Comparison of ENCODE assay signal across 9 cellular contexts in the genomic region with DNA sequence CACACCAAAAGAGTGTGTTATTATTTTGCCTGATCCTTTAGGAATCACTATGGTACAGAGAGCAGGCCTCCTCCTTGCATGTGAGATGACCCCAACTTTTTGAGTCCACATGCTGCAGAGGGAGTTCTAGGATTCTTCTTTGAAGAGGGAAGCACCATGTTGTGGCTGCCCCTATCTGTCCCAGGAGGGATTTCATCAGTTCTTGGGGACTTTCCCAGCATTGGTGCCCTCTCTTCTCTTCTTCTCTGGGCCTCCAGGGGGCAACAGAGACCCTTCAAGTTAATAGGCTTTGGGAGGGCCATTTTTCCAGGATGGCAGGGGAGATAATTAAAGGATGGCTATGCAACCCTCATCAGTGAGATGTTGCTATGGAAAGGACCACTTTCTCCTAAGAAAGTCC. TPM values are rescaled to one million over a fixed set of nuclear protein-coding genes. Genes with fewer than 3 reads are reported as not detected.
DNase-seq lines count a peak whose midpoint lies in the region; ATAC-seq and TF ChIP-seq lines count a peak whose summit lies in the region.
"Had no signal": no experiment of that assay in that cellular context is flagged by ENCODE, and none has a peak within 500 bp of the region (broad histone marks: within the 10 kb centered on the region; RNA-seq: fewer than 3 reads in every experiment).

No MANE protein-coding gene starts in this region.

- no peak for TF ChIP-seq POLR2A in adrenal gland (IDR thresholded peaks at IDR 0.05)

- H3K27me3 ChIP-seq in H7 (ENCODE audit: control insufficient read depth, insufficient read depth, low read length) (no peaks in the 10 kb centered on the region), MG63 (no peaks in the 10 kb centered on the region), upper lobe of right lung (no peaks in the 10 kb centered on the region), adrenal gland (no peaks in the 10 kb centered on the region), dorsolateral prefrontal cortex (peaks cover 0 to 20% (median 0%) of the 10 kb centered on the region in 45 donors)

- peak; percentile 62 for ATAC-seq in upper lobe of right lung

- H3K9me3 ChIP-seq in MG63, result no peaks in the 10 kb centered on the region
- H3K9me3 ChIP-seq in upper lobe of right lung, result no peaks in the 10 kb centered on the region
- no peaks in the 10 kb centered on the region for H3K9me3 ChIP-seq in adrenal gland (replicated peaks in 1 of 3)

- no peaks in the 10 kb centered on the region for H3K4me1 ChIP-seq in upper lobe of right lung
- H3K4me1 ChIP-seq in adrenal gland (replicated peaks in 1 of 2), result no peaks in the 10 kb centered on the region

- H3K4me3 ChIP-seq in H7 (ENCODE audit: insufficient read depth, low read depth, low read length), result no peak overlapping the region
- no peak overlapping the region for H3K4me3 ChIP-seq in MG63
- no peak overlapping the region for H3K4me3 ChIP-seq in upper lobe of right lung
- H3K4me3 ChIP-seq in adrenal gland, result no peak overlapping the region
- H3K4me3 ChIP-seq in dorsolateral prefrontal cortex, result no peak overlapping the region

- TF ChIP-seq CTCF in GM10266 (IDR thresholded peaks at IDR 0.05; ENCODE audit: control insufficient read depth, insufficient read depth, low read depth, missing control alignments) (peak; percentile 43), upper lobe of right lung (IDR thresholded peaks at IDR 0.05) (peak; percentile 42), adrenal gland (IDR thresholded peaks at IDR 0.05) (no peak), dorsolateral prefrontal cortex (IDR thresholded peaks at IDR 0.05 in 54 of 56, conservative IDR thresholded peaks at IDR 0.05 in 2 of 56; ENCODE audit: low read depth in 1 of 56, partially characterized antibody in 56 of 56) (no peak)

- H3K27ac ChIP-seq in upper lobe of right lung (no peak overlapping the region), adrenal gland (no peak overlapping the region), dorsolateral prefrontal cortex (no peak overlapping the region)

- intact Hi-C loops in upper lobe of right lung (cut with DNase I), result no loop called here
- intact Hi-C loops in adrenal gland (cut with DNase I), result no loop called here
- intact Hi-C loops in dorsolateral prefrontal cortex (cut with DNase I), result no loop called here

- H3K36me3 ChIP-seq in H7 (replicated peaks; ENCODE audit: control insufficient read depth, insufficient read depth, low read length) (no peaks in the 10 kb centered on the region), MG63 (no peaks in the 10 kb centered on the region), upper lobe of right lung (no peaks in the 10 kb centered on the region), adrenal gland (replicated peaks in 1 of 2) (no peaks in the 10 kb centered on the region)

- DNase-seq in A172 (ENCODE audit: low spot score) (peak; percentile 33), GM10266 (ENCODE audit: extremely low spot score) (peak; percentile 51), H7 (peak; percentile 41), MG63 (peak; percentile 10), dermis microvascular lymphatic vessel endothelial cell (ENCODE audit: low read depth in 2 of 2) (peak; percentile 25 to 69), upper lobe of right lung (no peak), adrenal gland (no peak), dorsolateral prefrontal cortex (no peak)

RNA-seq across cellular contexts. Expression of a gene that starts 3.6 kb away (rescaled TPM):
- total RNA-seq in A172 (2014; rRNA removed; shearing (Covaris generic)), result 12.9 and 19.7 TPM in 2 replicates
- total RNA-seq in H7 (2014; rRNA removed; shearing (Covaris generic)), result 0.03 TPM in 1 of 2 replicates, not detected in the other
- not detected in 2 replicates for total RNA-seq in MG63 (2014; rRNA removed; shearing (Covaris generic); ENCODE audit: low replicate concordance)
- total RNA-seq in dermis microvascular lymphatic vessel endothelial cell, result 16.4 and 425 TPM in 2 replicates
- 19.1 TPM for total RNA-seq in upper lobe of right lung
- not detected for total RNA-seq in adrenal gland
- under 1 TPM in 1 of 3 donors, not detected in 2; 0.07 TPM for polyA plus RNA-seq in adrenal gland
- total RNA-seq in dorsolateral prefrontal cortex, result not detected
- polyA plus RNA-seq: IgD-negative memory B cell had no signal

RNA-seq across cellular contexts. Expression of a gene that starts 14.0 kb away (rescaled TPM):
- total RNA-seq in A172 (2014; rRNA removed; shearing (Covaris generic)), result 2.5 and 6.4 TPM in 2 replicates
- total RNA-seq in H7 (2014; rRNA removed; shearing (Covaris generic)), result not detected in 2 replicates
- 0.10 and 3.0 TPM in 2 replicates for total RNA-seq in MG63 (2014; rRNA removed; shearing (Covaris generic); ENCODE audit: low replicate concordance)
- total RNA-seq in dermis microvascular lymphatic vessel endothelial cell (3.5 and 10.1 TPM in 2 replicates), upper lobe of right lung (0.23 TPM), adrenal gland (not detected), dorsolateral prefrontal cortex (not detected)
- not detected for polyA plus RNA-seq in adrenal gland
- polyA plus RNA-seq: IgD-negative memory B cell had no signal

RNA-seq across cellular contexts. Expression of a gene that starts 49.0 kb away (rescaled TPM):
- total RNA-seq in A172 (2014; rRNA removed; shearing (Covaris generic)), result 8.6 and 20.0 TPM in 2 replicates
- total RNA-seq in H7 (2014; rRNA removed; shearing (Covaris generic)), result not detected in 2 replicates
- 6.5 and 17.8 TPM in 2 replicates for total RNA-seq in MG63 (2014; rRNA removed; shearing (Covaris generic); ENCODE audit: low replicate concordance)
- not detected in 2 replicates for total RNA-seq in dermis microvascular lymphatic vessel endothelial cell
- not detected for total RNA-seq in upper lobe of right lung
- under 1 TPM in 3 of 8 donors, not detected in 5; 0.14 to 0.69 (median 0.20) TPM for total RNA-seq in adrenal gland
- polyA plus RNA-seq in adrenal gland, result not detected
- total RNA-seq in dorsolateral prefrontal cortex, result 1 to 10 TPM in 3 of 120 experiments, under 1 TPM in 8, not detected in 109; 0.19 to 2.4 (median 0.54) TPM
- polyA plus RNA-seq: IgD-negative memory B cell had no signal

Comparison
In these comparisons a context has a peak if more than half of its experiments do, and no peak if none do; other contexts are left out.
1. DNase-seq: peak in A172 (single experiment), GM10266 (single experiment), H7 (single experiment), MG63 (single experiment) and dermis microvascular lymphatic vessel endothelial cell (2 of 2); none in upper lobe of right lung (single experiment), adrenal gland (0 of 7) and dorsolateral prefrontal cortex (0 of 10).
2. CTCF ChIP-seq: peak in GM10266 (single experiment) and upper lobe of right lung (single experiment); none in adrenal gland (0 of 6) and dorsolateral prefrontal cortex (0 of 56).
3. RNA of a gene that starts 3.6 kb away (total RNA-seq): 12.9 to 19.7 TPM in A172, 19.1 TPM in upper lobe of right lung (single experiment) and 16.4 to 425 TPM in dermis microvascular lymphatic vessel endothelial cell; 0.03 TPM in H7, not detected in MG63, not detected in adrenal gland and not detected in dorsolateral prefrontal cortex; every median in the first group is over 10 times any median in the second.